13 cellular contexts compared by ENCODE assay signal in genomic region chr20:50520222-50520877, GRCh38. TPM values are rescaled to one million over a fixed set of nuclear protein-coding genes. Genes with fewer than 3 reads are reported as not detected.
DNase-seq lines count a peak whose midpoint lies in the region; ATAC-seq, FAIRE-seq and TF ChIP-seq lines count a peak whose summit lies in the region.
"Had no signal": no experiment of that assay in that cellular context is flagged by ENCODE, and none has a peak within 500 bp of the region (broad histone marks: within the 10 kb centered on the region; RNA-seq: fewer than 3 reads in every experiment).

No MANE protein-coding gene starts in this region.

- no peaks in the 10 kb centered on the region for H3K27me3 ChIP-seq in BLaER1 treated with 17β-estradiol and CSF1 and Interleukin-3, amounts not matched to agents 10 nM and 100 nM
- no peaks in the 10 kb centered on the region for H3K27me3 ChIP-seq in mucosa of rectum (ENCODE audit: control insufficient read depth in 2 of 2, insufficient read depth in 2 of 2, low read length in 2 of 2)

- H3K36me3 Mint-ChIP-seq in HFFc6 (ENCODE audit: low read depth): peaks cover 12% of the 10 kb centered on the region
- H3K36me3 Mint-ChIP-seq in activated T-cell treated with anti-CD3 and anti-CD28 coated beads, Interleukin-2, amount 50 U/mL, for 4 hours (ENCODE audit: insufficient read depth): peaks cover 19% of the 10 kb centered on the region

- H3K4me1 ChIP-seq in BLaER1 treated with 17β-estradiol and CSF1 and Interleukin-3, amounts not matched to agents 10 nM and 100 nM: peaks cover 71 to 100% (median 87%) of the 10 kb centered on the region in 10 experiments
- H3K4me1 ChIP-seq in mucosa of rectum (ENCODE audit: control insufficient read depth in 2 of 2, insufficient read depth in 2 of 2, low read length in 2 of 2): peaks cover 63 to 66% of the 10 kb centered on the region in 2 donors

- no peaks in the 10 kb centered on the region for H3K9me3 Mint-ChIP-seq in HFFc6
- no peaks in the 10 kb centered on the region for H3K9me3 Mint-ChIP-seq in activated T-cell treated with anti-CD3 and anti-CD28 coated beads, Interleukin-2, amount 50 U/mL, for 4 hours

- peak overlapping the region; percentile 8 to 92 (median 63); a peak in 15 of 22 replicates for H3K27ac ChIP-seq in BLaER1 treated with 17β-estradiol and CSF1 and Interleukin-3, amounts not matched to agents 10 nM and 100 nM
- H3K27ac ChIP-seq in mucosa of rectum (ENCODE audit: low read depth in 2 of 2, low read length in 2 of 2): peak overlapping the region; percentile 74 to 77

- H3K4me3 Mint-ChIP-seq in HFFc6: peak overlapping the region; percentile 54
- peak overlapping the region; percentile 79 for H3K4me3 Mint-ChIP-seq in activated T-cell treated with anti-CD3 and anti-CD28 coated beads, Interleukin-2, amount 50 U/mL, for 4 hours

- no peak overlapping the region for H3K4me3 ChIP-seq in BLaER1 treated with 17β-estradiol and CSF1 and Interleukin-3, amounts not matched to agents 10 nM and 100 nM
- no peak overlapping the region for H3K4me3 ChIP-seq in mucosa of rectum (ENCODE audit: low read length in 2 of 2)

- peak overlapping the region in 5 of 11 experiments; percentile 16 to 52 (median 34); a peak in 4 of 22 replicates for H3K9ac ChIP-seq in BLaER1 treated with 17β-estradiol and CSF1 and Interleukin-3, amounts not matched to agents 10 nM and 100 nM
- peak overlapping the region in 1 of 2 donors; percentile 19 for H3K9ac ChIP-seq in mucosa of rectum (ENCODE audit: low read depth in 1 of 2, low read length in 2 of 2)

- no peaks in the 10 kb centered on the region for H3K27me3 Mint-ChIP-seq in HFFc6 (ENCODE audit: insufficient read depth)
- no peaks in the 10 kb centered on the region for H3K27me3 Mint-ChIP-seq in activated T-cell treated with anti-CD3 and anti-CD28 coated beads, Interleukin-2, amount 50 U/mL, for 4 hours (ENCODE audit: low read depth)

- peak overlapping the region; percentile 79 for H3K27ac Mint-ChIP-seq in HFFc6

- no peak for FAIRE-seq in RCC 7860 (lab: Jason Lieb, UNC)
- FAIRE-seq: islet of Langerhans, urothelium cell line had no signal

- peak; percentile 31 to 44 for ATAC-seq in activated T-cell treated with anti-CD3 and anti-CD28 coated beads, Interleukin-2, amount 50 U/mL, for 4 hours
- ATAC-seq in HG03520 (IDR thresholded peaks at IDR 0.05; ENCODE audit: unreplicated experiment): no peak

- H3K9me3 ChIP-seq in BLaER1 treated with 17β-estradiol and CSF1 and Interleukin-3, amounts not matched to agents 10 nM and 100 nM (replicated peaks in 1 of 11): no peaks in the 10 kb centered on the region
- H3K9me3 ChIP-seq in mucosa of rectum (ENCODE audit: control insufficient read depth in 2 of 2, low read length in 2 of 2): no peaks in the 10 kb centered on the region

- no peak for TF ChIP-seq CTCF in HFFc6 (IDR thresholded peaks at IDR 0.05)

- H3K4me1 Mint-ChIP-seq in HFFc6 (ENCODE audit: low read depth): peaks cover 88% of the 10 kb centered on the region
- H3K4me1 Mint-ChIP-seq in activated T-cell treated with anti-CD3 and anti-CD28 coated beads, Interleukin-2, amount 50 U/mL, for 4 hours (ENCODE audit: low read depth): peaks cover 80% of the 10 kb centered on the region

- peaks cover 3 to 30% (median 16%) of the 10 kb centered on the region in 11 experiments; a peak in 9 of 22 replicates for H3K36me3 ChIP-seq in BLaER1 treated with 17β-estradiol and CSF1 and Interleukin-3, amounts not matched to agents 10 nM and 100 nM
- H3K36me3 ChIP-seq in mucosa of rectum (ENCODE audit: control insufficient read depth in 2 of 2, insufficient read depth in 2 of 2, low read length in 2 of 2): no peaks in the 10 kb centered on the region

- H4K20me1 ChIP-seq in BLaER1 treated with 17β-estradiol and CSF1 and Interleukin-3, amounts not matched to agents 10 nM and 100 nM: peaks cover 0 to 99% (median 87%) of the 10 kb centered on the region in 11 experiments; a peak in 17 of 22 replicates

- DNase-seq in HFFc6: no peak
- peak; percentile 15 for DNase-seq in activated T-cell treated with anti-CD3 and anti-CD28 coated beads, Interleukin-2, amount 50 U/mL, for 4 hours
- DNase-seq in SK-N-DZ (ENCODE audit: low spot score): no peak
- DNase-seq in RCC 7860 (ENCODE audit: low spot score): no peak
- no peak for DNase-seq in effector CD8-positive, alpha-beta T cell (lab: John Stamatoyannopoulos, UW)
- DNase-seq: Calu3, cerebellar nuclear complex, NCI-H2081 treated with DMSO at 0.1 percent for 48 hours had no signal

- H3K4me2 ChIP-seq in BLaER1 treated with 17β-estradiol and CSF1 and Interleukin-3, amounts not matched to agents 10 nM and 100 nM: peak overlapping the region; percentile 57 to 97 (median 83)

RNA-seq across cellular contexts. Expression of gene PTPN1, which starts 10.2 kb away (rescaled TPM):
- total RNA-seq in HFFc6 (2021; fragmentation: NEBNext Ultra II Directional; extraction: Animal tissue kit (Norgen Biotek cat#: 25700)): 10 to 100 TPM; 37.8 to 46.5 (median 45.2) TPM
- 10 to 100 TPM; 72.0 to 87.9 (median 72.3) TPM for total RNA-seq in activated T-cell treated with anti-CD3 and anti-CD28 coated beads, Interleukin-2, amount 50 U/mL, for 4 hours
- polyA plus RNA-seq in SK-N-DZ (2014; cell fraction: cytosol; rRNA removed): 45.0 and 50.5 TPM in 2 replicates
- 22.1 and 30.4 TPM in 2 replicates for polyA plus RNA-seq in SK-N-DZ (2014; cell fraction: nucleus; rRNA removed)
